Comparison of ENCODE assay signal across 1 cellular context in the genomic region with DNA sequence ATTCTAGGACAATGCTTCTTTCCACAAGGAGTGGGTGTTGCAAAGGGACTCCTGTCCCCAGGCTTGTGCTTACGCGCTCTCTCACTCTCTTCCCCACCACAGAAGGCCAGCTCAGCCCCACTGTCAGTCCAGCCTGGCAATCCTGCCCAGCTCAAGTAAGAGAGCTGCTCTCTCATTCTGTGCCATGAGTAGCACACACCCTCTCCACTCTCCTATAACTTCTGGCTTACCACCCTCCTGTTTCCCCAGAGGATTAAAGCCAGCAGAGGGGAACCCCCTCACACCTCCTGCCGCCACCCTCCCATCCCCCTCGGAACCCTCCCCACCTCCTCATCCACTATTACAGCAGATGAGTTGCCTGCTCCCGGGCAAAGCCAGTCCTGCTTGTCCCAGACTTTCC.
TF ChIP-seq lines count a peak whose summit lies in the region.

No MANE protein-coding gene starts in this region.

TF ChIP-seq in GM23338, 12 proteins besides CTCF, POLR2A, EP300 and RAD21:
- TF ChIP-seq CREB1 (CRISPR knock-in tag; IDR thresholded peaks at IDR 0.05; ENCODE audit: low read depth) (no peak), POLR2AphosphoS5 (IDR thresholded peaks at IDR 0.05; ENCODE audit: low read depth) (no peak), ZNF331 (CRISPR knock-in tag; IDR thresholded peaks at IDR 0.05; ENCODE audit: low read depth) (no peak), ZNF114 (CRISPR knock-in tag; IDR thresholded peaks at IDR 0.05) (no peak)
